ENCODE assay signal across 8 cellular contexts in genomic region chr7:22452142-22452763, GRCh38. TPM values are rescaled to one million over a fixed set of nuclear protein-coding genes. Genes with fewer than 3 reads are reported as not detected.
A peak's percentile ranks its signal among the peaks of the same experiment; 100 is the strongest.
DNase-seq lines count a peak whose midpoint lies in the region; ATAC-seq and TF ChIP-seq lines count a peak whose summit lies in the region.

No MANE protein-coding gene starts in this region.

- no peak for ATAC-seq in activated CD4-positive, alpha-beta T cell treated with anti-CD3 and anti-CD28 coated beads for 36 hours
- ATAC-seq in HG02678 (IDR thresholded peaks at IDR 0.05; ENCODE audit: unreplicated experiment) (no peak), GM18870 (IDR thresholded peaks at IDR 0.05; ENCODE audit: unreplicated experiment) (no peak)

- no peaks in the 10 kb centered on the region for H3K36me3 ChIP-seq in SU-DHL-6 (ENCODE audit: low read length)
- no peaks in the 10 kb centered on the region for H3K36me3 ChIP-seq in suprapubic skin

- no peaks in the 10 kb centered on the region for H3K79me2 ChIP-seq in SU-DHL-6 (ENCODE audit: insufficient read depth, low read length)

- peaks cover 2% of the 10 kb centered on the region for H3K4me1 ChIP-seq in suprapubic skin

- H3K27ac ChIP-seq in SU-DHL-6 (ENCODE audit: low read depth, low read length) (no peak overlapping the region), suprapubic skin (no peak overlapping the region)

- no peaks in the 10 kb centered on the region for H4K20me1 ChIP-seq in SU-DHL-6 (ENCODE audit: low read depth, low read length)

- H3K9me3 ChIP-seq in SU-DHL-6 (ENCODE audit: insufficient read depth, low read length), result no peaks in the 10 kb centered on the region
- H3K9me3 ChIP-seq in suprapubic skin, result no peaks in the 10 kb centered on the region

- POLR2A ChIA-PET in activated CD4-positive, alpha-beta T cell treated with anti-CD3 and anti-CD28 coated beads for 36 hours (lab: Charles Lee), result interaction anchor here (0.6 kb wide), 1 partner anchor 21 kb away, joined by 4 read pairs; no protein-coding TSS in a partner anchor

- H3K27me3 ChIP-seq in SU-DHL-6 (ENCODE audit: low read length) (no peaks in the 10 kb centered on the region), suprapubic skin (no peaks in the 10 kb centered on the region)

- CTCF ChIA-PET in activated CD4-positive, alpha-beta T cell treated with anti-CD3 and anti-CD28 coated beads for 36 hours (lab: Charles Lee), result interaction anchor here (0.6 to 3.0 kb wide), 8 partner anchors 12 to 349 kb away, joined by 3 to 14 read pairs (median 4); no protein-coding TSS in a partner anchor

- TF ChIP-seq EP300 in suprapubic skin (IDR thresholded peaks at IDR 0.05), result no peak

- intact Hi-C loops in activated CD4-positive, alpha-beta T cell treated with anti-CD3 and anti-CD28 coated beads for 36 hours (cut with DNase I, micrococcal nuclease), result no loop called here

- H3K4me3 ChIP-seq in SU-DHL-6 (ENCODE audit: insufficient read depth, low read length, poor library complexity, severe bottlenecking), result no peak overlapping the region
- H3K4me3 ChIP-seq in epithelial cell of esophagus (ENCODE audit: low read length), result peak overlapping the region; percentile 10
- peak overlapping the region; percentile 19 for H3K4me3 ChIP-seq in suprapubic skin

- H3K27ac Mint-ChIP-seq in activated CD4-positive, alpha-beta T cell treated with anti-CD3 and anti-CD28 coated beads for 36 hours, result no peak overlapping the region
- H3K27ac Mint-ChIP-seq in mesothelial cell of epicardium, result no peak overlapping the region

- H3K9me3 Mint-ChIP-seq in activated CD4-positive, alpha-beta T cell treated with anti-CD3 and anti-CD28 coated beads for 36 hours (ENCODE audit: low read depth), result no peaks in the 10 kb centered on the region
- peaks cover 5% of the 10 kb centered on the region for H3K9me3 Mint-ChIP-seq in mesothelial cell of epicardium

- H3K4me2 ChIP-seq in SU-DHL-6 (ENCODE audit: low read depth, low read length, poor library complexity, severe bottlenecking), result no peak overlapping the region

- H3K27me3 Mint-ChIP-seq in activated CD4-positive, alpha-beta T cell treated with anti-CD3 and anti-CD28 coated beads for 36 hours, result peaks cover 41% of the 10 kb centered on the region
- peaks cover 6% of the 10 kb centered on the region for H3K27me3 Mint-ChIP-seq in mesothelial cell of epicardium (ENCODE audit: low read depth)

- H3K4me3 Mint-ChIP-seq in activated CD4-positive, alpha-beta T cell treated with anti-CD3 and anti-CD28 coated beads for 36 hours, result no peak overlapping the region
- peak overlapping the region; percentile 50 for H3K4me3 Mint-ChIP-seq in mesothelial cell of epicardium

- H3K4me1 Mint-ChIP-seq in activated CD4-positive, alpha-beta T cell treated with anti-CD3 and anti-CD28 coated beads for 36 hours, result peaks cover 5% of the 10 kb centered on the region
- peaks cover 15% of the 10 kb centered on the region for H3K4me1 Mint-ChIP-seq in mesothelial cell of epicardium

- no peak for TF ChIP-seq POLR2A in suprapubic skin (IDR thresholded peaks at IDR 0.05)

- H2AFZ ChIP-seq in SU-DHL-6 (ENCODE audit: low read depth, low read length, severe bottlenecking), result no peak overlapping the region

- no peak overlapping the region for H3K9ac ChIP-seq in SU-DHL-6 (ENCODE audit: low read length)

- H3K9me2 ChIP-seq in SU-DHL-6 (replicated peaks; ENCODE audit: insufficient read depth, low read length), result no peaks in the 10 kb centered on the region

- TF ChIP-seq CTCF in SU-DHL-6 (IDR thresholded peaks at IDR 0.05; ENCODE audit: insufficient read depth, low read length, poor library complexity, severe bottlenecking) (peak; percentile 88), epithelial cell of esophagus (IDR thresholded peaks at IDR 0.05; ENCODE audit: insufficient read depth, low read depth, low read length, missing control alignments) (peak; percentile 78), mesothelial cell of epicardium (IDR thresholded peaks at IDR 0.05; ENCODE audit: unreplicated experiment) (peak; percentile 61), suprapubic skin (IDR thresholded peaks at IDR 0.05) (peak in 1 of 2 donors; percentile 76)

- no peaks in the 10 kb centered on the region for H3F3A ChIP-seq in SU-DHL-6 (ENCODE audit: insufficient read depth)

- peak; percentile 79 for DNase-seq in activated CD4-positive, alpha-beta T cell treated with anti-CD3 and anti-CD28 coated beads for 36 hours
- DNase-seq in activated CD4-positive, alpha-beta T cell treated with anti-CD3 and anti-CD28 coated beads, Interleukin-2, amount 50 U/mL, for 1 hour, result no peak
- peak; percentile 54 for DNase-seq in epithelial cell of esophagus (ENCODE audit: low read depth)
- peak; percentile 36 to 76 for DNase-seq in mesothelial cell of epicardium (ENCODE audit: low spot score in 2 of 2, unreplicated experiment in 2 of 2)
- no peak for DNase-seq in suprapubic skin (ENCODE audit: low spot score in 2 of 2)

- WGBS in suprapubic skin, result 14% methylated on average over 16 of the region's 16 CpGs

- no peaks in the 10 kb centered on the region for H3K36me3 Mint-ChIP-seq in activated CD4-positive, alpha-beta T cell treated with anti-CD3 and anti-CD28 coated beads for 36 hours (ENCODE audit: low read depth)
- H3K36me3 Mint-ChIP-seq in mesothelial cell of epicardium, result no peaks in the 10 kb centered on the region

RNA-seq across cellular contexts. Expression of gene STEAP1B, which starts 47.7 kb away (rescaled TPM):
- under 1 TPM in 1 of 2 experiments, not detected in 1; 0.23 TPM for total RNA-seq in activated CD4-positive, alpha-beta T cell treated with anti-CD3 and anti-CD28 coated beads for 36 hours
- 0.29 to 0.58 TPM in 2 of 3 replicates, not detected in the other for total RNA-seq in mesothelial cell of epicardium
- under 1 TPM in 1 of 4 donors, not detected in 3; 0.64 TPM for total RNA-seq in suprapubic skin

Comparison
In these comparisons a context has a peak if more than half of its experiments do, and no peak if none do; other contexts are left out.
1. DNase-seq: peak in activated CD4-positive, alpha-beta T cell treated with anti-CD3 and anti-CD28 coated beads for 36 hours (single experiment), epithelial cell of esophagus (single experiment) and mesothelial cell of epicardium (2 of 2); none in activated CD4-positive, alpha-beta T cell treated with anti-CD3 and anti-CD28 coated beads, Interleukin-2, amount 50 U/mL, for 1 hour (single experiment) and suprapubic skin (0 of 2).